In the genomic region with DNA sequence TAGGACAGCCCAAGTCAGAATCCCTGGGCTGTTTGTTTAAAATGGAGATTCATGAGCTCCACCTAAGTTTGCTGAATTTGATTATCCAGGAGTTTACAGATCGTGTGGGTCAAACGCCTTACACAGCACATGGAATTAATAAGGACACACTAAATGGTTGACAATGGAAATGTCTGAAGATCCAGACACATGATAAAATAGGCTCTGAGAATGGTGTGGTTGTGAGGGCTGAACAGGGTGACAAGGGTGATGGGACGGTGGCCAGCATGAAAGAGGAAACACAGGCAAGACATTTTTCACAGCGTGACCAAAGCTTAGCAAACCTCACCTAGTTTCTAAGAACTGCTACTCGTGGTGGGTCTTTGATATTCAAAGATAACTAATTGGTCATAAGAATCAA, we compare ENCODE assay signal across 17 cellular contexts. TPM values are rescaled to one million over a fixed set of nuclear protein-coding genes. Genes with fewer than 3 reads are reported as not detected.
"Had no signal": no experiment of that assay in that cellular context is flagged by ENCODE, and none has a peak within 500 bp of the region (broad histone marks: within the 10 kb centered on the region; RNA-seq: fewer than 3 reads in every experiment).

No MANE protein-coding gene starts in this region.

- H3K27ac Mint-ChIP-seq: activated CD4-positive, alpha-beta memory T cell treated with anti-CD3 and anti-CD28 coated beads, Interleukin-2, amount 10 ng/mL, durations not matched to agents 7 days and 5 days; activated CD4-positive, alpha-beta T cell treated with anti-CD3 and anti-CD28 coated beads for 36 hours; activated T-cell treated with anti-CD3 and anti-CD28 coated beads, Interleukin-2, amount 50 U/mL, for 24 hours; naive B cell; stimulated activated naive B cell treated with anti-CD40 and anti-IgM and Interleukin-4, amounts not matched to agents 10 μg/mL and 1 μg/mL and 100 μg/mL, for 72 hours; type B pancreatic cell had no signal

- H3K36me3 ChIP-seq: WERI-Rb-1 had no signal

- H3K9me3 ChIP-seq: esophagus muscularis mucosa had no signal

- H3K27me3 ChIP-seq: esophagus muscularis mucosa had no signal

- H3K27me3 Mint-ChIP-seq: activated CD4-positive, alpha-beta T cell treated with anti-CD3 and anti-CD28 coated beads for 36 hours had no signal

- H3K27ac ChIP-seq: esophagus muscularis mucosa, WERI-Rb-1 had no signal

- H3K9me3 Mint-ChIP-seq: activated CD4-positive, alpha-beta memory T cell treated with anti-CD3 and anti-CD28 coated beads, Interleukin-2, amount 10 ng/mL, durations not matched to agents 7 days and 5 days; stimulated activated naive B cell treated with anti-CD40 and anti-IgM and Interleukin-4, amounts not matched to agents 10 μg/mL and 1 μg/mL and 100 μg/mL, for 72 hours had no signal

- H3K4me3 Mint-ChIP-seq: activated CD4-positive, alpha-beta memory T cell treated with anti-CD3 and anti-CD28 coated beads, Interleukin-2, amount 10 ng/mL, durations not matched to agents 7 days and 5 days; activated CD4-positive, alpha-beta T cell treated with anti-CD3 and anti-CD28 coated beads for 36 hours; activated T-cell treated with anti-CD3 and anti-CD28 coated beads, Interleukin-2, amount 50 U/mL, for 24 hours; naive B cell; stimulated activated naive B cell treated with anti-CD40 and anti-IgM and Interleukin-4, amounts not matched to agents 10 μg/mL and 1 μg/mL and 100 μg/mL, for 72 hours; type B pancreatic cell had no signal

- H3K4me3 ChIP-seq: esophagus muscularis mucosa had no signal

- DNase-seq: activated CD4-positive, alpha-beta memory T cell treated with anti-CD3 and anti-CD28 coated beads, Interleukin-2, amount 10 ng/mL, durations not matched to agents 7 days and 5 days; activated CD4-positive, alpha-beta T cell treated with anti-CD3 and anti-CD28 coated beads for 36 hours; activated effector memory CD4-positive, alpha-beta T cell treated with Interleukin-2 at 50 U/mL for 16 hours; activated naive CD4-positive, alpha-beta T cell treated with anti-CD3 and anti-CD28 coated beads, Interleukin-2, amount 50 U/mL, for 16 hours; activated T-cell treated with anti-CD3 and anti-CD28 coated beads, Interleukin-2, amount 50 U/mL, for 24 hours; glutamatergic neuron; left colon; mammary epithelial cell; naive B cell; retina; stimulated activated CD4-positive, alpha-beta T cell treated with anti-CD3 and anti-CD28 coated beads, Interleukin-2, amount 100 ng/mL, for 48 hours; stimulated activated naive B cell treated with anti-CD40 and anti-IgM and Interleukin-4, amounts not matched to agents 10 μg/mL and 1 μg/mL and 100 μg/mL, for 72 hours; T-helper 1 cell; T1000; WERI-Rb-1 had no signal

- H3K36me3 Mint-ChIP-seq: naive B cell; stimulated activated naive B cell treated with anti-CD40 and anti-IgM and Interleukin-4, amounts not matched to agents 10 μg/mL and 1 μg/mL and 100 μg/mL, for 72 hours; type B pancreatic cell had no signal

- H3K4me1 Mint-ChIP-seq: activated CD4-positive, alpha-beta memory T cell treated with anti-CD3 and anti-CD28 coated beads, Interleukin-2, amount 10 ng/mL, durations not matched to agents 7 days and 5 days had no signal

- ATAC-seq: activated CD4-positive, alpha-beta T cell treated with anti-CD3 and anti-CD28 coated beads for 36 hours; left colon; stimulated activated naive B cell treated with anti-CD40 and anti-IgM and Interleukin-4, amounts not matched to agents 10 μg/mL and 1 μg/mL and 100 μg/mL, for 72 hours had no signal

RNA-seq across cellular contexts. Expression of gene VWF, which starts 12.5 kb away (rescaled TPM):
- total RNA-seq: activated CD4-positive, alpha-beta memory T cell treated with anti-CD3 and anti-CD28 coated beads, Interleukin-2, amount 10 ng/mL, durations not matched to agents 7 days and 5 days had no signal
